In genomic region chr1:36651176-36651910, GRCh38 we compare ENCODE assay signal across 3 cellular contexts.
"Had no signal": no experiment of that assay in that cellular context is flagged by ENCODE, and none has a peak within 500 bp of the region (broad histone marks: within the 10 kb centered on the region; RNA-seq: fewer than 3 reads in every experiment).

No MANE protein-coding gene starts in this region.

- H3K36me3 ChIP-seq: HAP-1 had no signal

- H2AFZ ChIP-seq: GM23248 had no signal

- H3K27ac ChIP-seq: GM23248 had no signal

- H3K4me1 ChIP-seq: HAP-1 had no signal

- H3K9me3 ChIP-seq: HAP-1 had no signal

- H3K9ac ChIP-seq: GM23248 had no signal

- H3K4me3 ChIP-seq: GM23248, HAP-1, K562 had no signal
